ENCODE assay signal across 12 cellular contexts in genomic region chr1:119773711-119774241, GRCh38. TPM values are rescaled to one million over a fixed set of nuclear protein-coding genes. Genes with fewer than 3 reads are reported as not detected.
DNase-seq lines count a peak whose midpoint lies in the region; ATAC-seq and TF ChIP-seq lines count a peak whose summit lies in the region.
"Had no signal": no experiment of that assay in that cellular context is flagged by ENCODE, and none has a peak within 500 bp of the region (broad histone marks: within the 10 kb centered on the region; RNA-seq: fewer than 3 reads in every experiment).

No MANE protein-coding gene starts in this region.

- H3K27me3 Mint-ChIP-seq in nephron progenitor cell (ENCODE audit: low read depth, poor library complexity), result peaks cover 4% of the 10 kb centered on the region

- peaks cover 24% of the 10 kb centered on the region for H3K4me1 ChIP-seq in lower lobe of right lung

- H3K36me3 Mint-ChIP-seq in nephron progenitor cell (ENCODE audit: low read depth), result no peaks in the 10 kb centered on the region

- no peaks in the 10 kb centered on the region for H3K36me3 ChIP-seq in lower lobe of right lung

- H3K9me3 ChIP-seq in lower lobe of right lung, result no peaks in the 10 kb centered on the region

- no peak for ATAC-seq in HG03095 (IDR thresholded peaks at IDR 0.05; ENCODE audit: unreplicated experiment)
- ATAC-seq in lower lobe of right lung, result no peak

- H3K27ac ChIP-seq in lower lobe of right lung, result no peak overlapping the region

- H3K4me3 Mint-ChIP-seq in nephron progenitor cell, result peak overlapping the region; percentile 27
- H3K4me3 Mint-ChIP-seq: neural crest cell had no signal

- H3K4me3 ChIP-seq in fibroblast of mammary gland (ENCODE audit: control insufficient read depth, low read depth, low read length) (no peak overlapping the region), lower lobe of right lung (no peak overlapping the region)

- no peaks in the 10 kb centered on the region for H3K27me3 ChIP-seq in lower lobe of right lung (ENCODE audit: low read depth)

- DNase-seq in GM03348 (ENCODE audit: low spot score) (peak; percentile 24), NCI-H524 (lab: John Stamatoyannopoulos, UW) (peak; percentile 69 to 88), fibroblast of mammary gland (ENCODE audit: low read depth) (peak; percentile 43), nephron progenitor cell (no peak), NOMO-1 treated with dmso at 0.1 percent for 144 hours (lab: John Stamatoyannopoulos, UW; ENCODE audit: unreplicated experiment) (no peak), HPDE6-E6E7 (ENCODE audit: extremely low spot score) (no peak), lower lobe of right lung (no peak)
- DNase-seq: activated CD4-positive, alpha-beta T cell treated with anti-CD3 and anti-CD28 coated beads, Interleukin-2, amount 50 U/mL, for 1 hour; RPMI8226 had no signal

- peak overlapping the region; percentile 3 for H3K27ac Mint-ChIP-seq in nephron progenitor cell

- intact Hi-C loops in lower lobe of right lung (cut with DNase I), result no loop called here

- H3K9me3 Mint-ChIP-seq in nephron progenitor cell, result peaks cover 4% of the 10 kb centered on the region
- H3K9me3 Mint-ChIP-seq: neural crest cell had no signal

- peaks cover 35% of the 10 kb centered on the region for H3K4me1 Mint-ChIP-seq in nephron progenitor cell

- TF ChIP-seq CTCF in fibroblast of mammary gland (conservative IDR thresholded peaks at IDR 0.05; ENCODE audit: control insufficient read depth, insufficient read depth, low read depth, low read length) (no peak), nephron progenitor cell (IDR thresholded peaks at IDR 0.05) (no peak), lower lobe of right lung (IDR thresholded peaks at IDR 0.05) (no peak)

RNA-seq across cellular contexts. Expression of gene HMGCS2, which starts 5.1 kb away (rescaled TPM):
- 0.32 TPM for total RNA-seq in lower lobe of right lung
- total RNA-seq: frontal cortex, neural crest cell had no signal

RNA-seq across cellular contexts. Expression of gene REG4, which starts 37.5 kb away (rescaled TPM):
- not detected for total RNA-seq in lower lobe of right lung
- total RNA-seq: frontal cortex, neural crest cell had no signal

Comparison
In these comparisons a context has a peak if more than half of its experiments do, and no peak if none do; other contexts are left out.
1. DNase-seq: peak in GM03348 (single experiment), NCI-H524 (2 of 2) and fibroblast of mammary gland (single experiment); none in nephron progenitor cell (single experiment), NOMO-1 treated with dmso at 0.1 percent for 144 hours (single experiment), HPDE6-E6E7 (single experiment) and lower lobe of right lung (single experiment).